26 cellular contexts compared by ENCODE assay signal in the genomic region with DNA sequence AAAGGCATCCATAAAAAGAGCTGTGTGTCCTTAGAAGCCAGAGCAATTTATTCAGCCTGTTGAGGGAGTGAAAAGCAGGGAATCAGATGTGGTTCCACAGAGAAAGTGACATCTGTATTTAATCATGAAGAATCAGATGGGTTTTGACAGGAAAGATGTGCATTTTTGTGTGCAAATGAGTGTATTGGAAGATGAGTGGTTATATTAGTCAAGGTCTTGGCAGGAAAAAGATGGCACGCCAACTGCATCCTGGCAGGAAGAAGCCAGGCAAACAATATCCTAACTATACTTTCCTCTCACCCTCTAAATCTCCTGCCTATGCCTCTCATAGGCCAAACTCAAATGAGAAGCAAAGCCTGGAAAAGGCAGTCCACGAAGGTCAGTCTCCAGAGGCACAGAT. TPM values are rescaled to one million over a fixed set of nuclear protein-coding genes. Genes with fewer than 3 reads are reported as not detected.
A peak's percentile ranks its signal among the peaks of the same experiment; 100 is the strongest.
DNase-seq lines count a peak whose midpoint lies in the region; ATAC-seq, FAIRE-seq and TF ChIP-seq lines count a peak whose summit lies in the region.
"Had no signal": no experiment of that assay in that cellular context is flagged by ENCODE, and none has a peak within 500 bp of the region (broad histone marks: within the 10 kb centered on the region; RNA-seq: fewer than 3 reads in every experiment).

No MANE protein-coding gene starts in this region.

- FAIRE-seq in astrocyte (lab: Jason Lieb, UNC) = peak; percentile 96
- FAIRE-seq: K562 had no signal

- H4K20me1 ChIP-seq in astrocyte (ENCODE audit: insufficient read depth, low read length) = no peaks in the 10 kb centered on the region

- H3K27ac ChIP-seq in astrocyte (ENCODE audit: low read depth, low read length) = no peak overlapping the region
- H3K27ac ChIP-seq: adrenal gland, cardiac muscle cell, parathyroid adenoma, right lobe of liver, thoracic aorta had no signal

- H3K4me2 ChIP-seq in astrocyte (ENCODE audit: low read length) = peak overlapping the region; percentile 65
- H3K4me2 ChIP-seq: GM23338 had no signal

- H3K79me2 ChIP-seq in astrocyte (ENCODE audit: insufficient read depth, low read length) = no peaks in the 10 kb centered on the region
- H3K79me2 ChIP-seq: parathyroid adenoma had no signal

- H3K9me3 Mint-ChIP-seq in astrocyte (ENCODE audit: unreplicated experiment) = peaks cover 12% of the 10 kb centered on the region

- no peak for TF ChIP-seq CTCF in AG09309 (IDR thresholded peaks at IDR 0.05; ENCODE audit: control insufficient read depth, insufficient read depth, low read depth, low read length, missing control alignments)
- no peak for TF ChIP-seq CTCF in HFF-Myc (IDR thresholded peaks at IDR 0.05; ENCODE audit: low read depth, low read length, missing control alignments)
- TF ChIP-seq CTCF in astrocyte (IDR thresholded peaks at IDR 0.05; ENCODE audit: insufficient read depth, low read depth, low read length) = no peak
- no peak for TF ChIP-seq CTCF in mucosa of descending colon (IDR thresholded peaks at IDR 0.05)

- H3K4me3 ChIP-seq in AG09309 (ENCODE audit: control insufficient read depth, low read depth, low read length) (no peak overlapping the region), HFF-Myc (replicated peaks; ENCODE audit: low read depth, low read length) (no peak overlapping the region), astrocyte (ENCODE audit: insufficient read depth, low read depth, low read length) (no peak overlapping the region), mucosa of descending colon (no peak overlapping the region)
- H3K4me3 ChIP-seq: adrenal gland, cardiac muscle cell, GM23338, K562, right lobe of liver, thoracic aorta had no signal

- H3K9me3 ChIP-seq in astrocyte (ENCODE audit: insufficient read depth, low read depth, low read length) (no peaks in the 10 kb centered on the region), mucosa of descending colon (no peaks in the 10 kb centered on the region)
- H3K9me3 ChIP-seq: adrenal gland, right lobe of liver, thoracic aorta had no signal

- intact Hi-C loops in mucosa of descending colon (cut with DNase I, micrococcal nuclease) = no loop called here

- H3K36me3 ChIP-seq in astrocyte (ENCODE audit: insufficient read depth, low read length) (no peaks in the 10 kb centered on the region), mucosa of descending colon (ENCODE audit: low read depth) (no peaks in the 10 kb centered on the region)
- H3K36me3 ChIP-seq: adrenal gland, cardiac muscle cell, right lobe of liver, thoracic aorta had no signal

- no peak overlapping the region for H3K9ac ChIP-seq in astrocyte (ENCODE audit: low read length)
- H3K9ac ChIP-seq: parathyroid adenoma had no signal

- no peak overlapping the region for H3K27ac Mint-ChIP-seq in astrocyte (ENCODE audit: unreplicated experiment)
- H3K27ac Mint-ChIP-seq: GM23338; mesothelial cell of epicardium; natural killer cell treated with Interleukin-12 subunit alpha and Interleukin-12 subunit beta and Interleukin-15 and Interleukin-18, amount 100 ng/mL, for 72 hours; stimulated activated effector memory CD8-positive, alpha-beta T cell treated with anti-CD3 and anti-CD28 coated beads, Interleukin-12 subunit alpha, Interleukin-12 subunit beta, amount 100 ng/mL, for 72 hours had no signal

- H3K27me3 ChIP-seq in astrocyte (ENCODE audit: insufficient read depth, low read length) = no peaks in the 10 kb centered on the region
- H3K27me3 ChIP-seq: adrenal gland, cardiac muscle cell, right lobe of liver had no signal

- no peaks in the 10 kb centered on the region for H3K27me3 Mint-ChIP-seq in astrocyte (ENCODE audit: low read depth, unreplicated experiment)
- H3K27me3 Mint-ChIP-seq: natural killer cell treated with Interleukin-12 subunit alpha and Interleukin-12 subunit beta and Interleukin-15 and Interleukin-18, amount 100 ng/mL, for 72 hours had no signal

- H3K36me3 Mint-ChIP-seq in astrocyte (ENCODE audit: low read depth, unreplicated experiment) = peaks cover 15% of the 10 kb centered on the region

- H2AFZ ChIP-seq in astrocyte (ENCODE audit: low read depth, low read length) = no peak overlapping the region
- H2AFZ ChIP-seq: GM23338, parathyroid adenoma had no signal

- ATAC-seq in mucosa of descending colon = no peak
- ATAC-seq: GM23338; K562; natural killer cell treated with Interleukin-12 subunit alpha and Interleukin-12 subunit beta and Interleukin-15 and Interleukin-18, amount 100 ng/mL, for 72 hours; right lobe of liver; stimulated activated effector memory CD8-positive, alpha-beta T cell treated with anti-CD3 and anti-CD28 coated beads, Interleukin-12 subunit alpha, Interleukin-12 subunit beta, amount 100 ng/mL, for 72 hours had no signal

- H3K4me1 ChIP-seq in astrocyte (ENCODE audit: insufficient read depth, low read length) (peaks cover 7% of the 10 kb centered on the region), mucosa of descending colon (ENCODE audit: low read depth) (no peaks in the 10 kb centered on the region)
- H3K4me1 ChIP-seq: adrenal gland, parathyroid adenoma, right lobe of liver had no signal

- no peaks in the 10 kb centered on the region for H3K4me1 Mint-ChIP-seq in astrocyte (ENCODE audit: low read depth, unreplicated experiment)
- H3K4me1 Mint-ChIP-seq: mesothelial cell of epicardium; stimulated activated effector memory CD8-positive, alpha-beta T cell treated with anti-CD3 and anti-CD28 coated beads, Interleukin-12 subunit alpha, Interleukin-12 subunit beta, amount 100 ng/mL, for 72 hours had no signal

- no peak overlapping the region for H3K4me3 Mint-ChIP-seq in astrocyte (ENCODE audit: unreplicated experiment)
- H3K4me3 Mint-ChIP-seq: GM23338; mesothelial cell of epicardium; natural killer cell treated with Interleukin-12 subunit alpha and Interleukin-12 subunit beta and Interleukin-15 and Interleukin-18, amount 100 ng/mL, for 72 hours; stimulated activated effector memory CD8-positive, alpha-beta T cell treated with anti-CD3 and anti-CD28 coated beads, Interleukin-12 subunit alpha, Interleukin-12 subunit beta, amount 100 ng/mL, for 72 hours had no signal

- peak; percentile 91 for DNase-seq in AG09309 (ENCODE audit: low read depth)
- DNase-seq in HFF-Myc (ENCODE audit: extremely low read depth, low read depth) = peak; percentile 80
- peak; percentile 32 for DNase-seq in astrocyte (ENCODE audit: low read depth)
- DNase-seq in lung microvascular endothelial cell (ENCODE audit: low read depth in 2 of 2) = peak; percentile 31 to 57
- DNase-seq in NCI-H526 treated with DMSO at 0.1 percent for 48 hours (lab: John Stamatoyannopoulos, UW) = no peak
- DNase-seq in HUDEP-2 (lab: John Stamatoyannopoulos, UW; ENCODE audit: unreplicated experiment in 76 of 76) = no peak
- no peak for DNase-seq in mucosa of descending colon
- no peak for DNase-seq in C1 segment of cervical spinal cord (lab: John Stamatoyannopoulos, UW)
- DNase-seq: ACHN, activated gamma-delta T cell, adrenal gland, COR-L47, MV-4-11, NCI-H1694, NCI-H774, right lobe of liver, SHP77 treated with DMSO at 0.1 percent for 48 hours, T-helper 1 cell had no signal

RNA-seq across cellular contexts. Expression of gene SCFD2, which starts 59.1 kb away (rescaled TPM):
- total RNA-seq in astrocyte (11.9 and 13.9 TPM in 2 replicates), lung microvascular endothelial cell (6.8 and 11.3 TPM in 2 replicates), mucosa of descending colon (10 to 100 TPM; 11.7 to 17.2 (median 16.0) TPM)

Comparison
In these comparisons a context has a peak if more than half of its experiments do, and no peak if none do; other contexts are left out.
1. DNase-seq: peak in AG09309 (single experiment), HFF-Myc (single experiment), astrocyte (single experiment) and lung microvascular endothelial cell (2 of 2); none in NCI-H526 treated with DMSO at 0.1 percent for 48 hours (single experiment), HUDEP-2 (0 of 76), mucosa of descending colon (0 of 3) and C1 segment of cervical spinal cord (0 of 14).